ENCODE assay signal across 1 cellular context in the genomic region with DNA sequence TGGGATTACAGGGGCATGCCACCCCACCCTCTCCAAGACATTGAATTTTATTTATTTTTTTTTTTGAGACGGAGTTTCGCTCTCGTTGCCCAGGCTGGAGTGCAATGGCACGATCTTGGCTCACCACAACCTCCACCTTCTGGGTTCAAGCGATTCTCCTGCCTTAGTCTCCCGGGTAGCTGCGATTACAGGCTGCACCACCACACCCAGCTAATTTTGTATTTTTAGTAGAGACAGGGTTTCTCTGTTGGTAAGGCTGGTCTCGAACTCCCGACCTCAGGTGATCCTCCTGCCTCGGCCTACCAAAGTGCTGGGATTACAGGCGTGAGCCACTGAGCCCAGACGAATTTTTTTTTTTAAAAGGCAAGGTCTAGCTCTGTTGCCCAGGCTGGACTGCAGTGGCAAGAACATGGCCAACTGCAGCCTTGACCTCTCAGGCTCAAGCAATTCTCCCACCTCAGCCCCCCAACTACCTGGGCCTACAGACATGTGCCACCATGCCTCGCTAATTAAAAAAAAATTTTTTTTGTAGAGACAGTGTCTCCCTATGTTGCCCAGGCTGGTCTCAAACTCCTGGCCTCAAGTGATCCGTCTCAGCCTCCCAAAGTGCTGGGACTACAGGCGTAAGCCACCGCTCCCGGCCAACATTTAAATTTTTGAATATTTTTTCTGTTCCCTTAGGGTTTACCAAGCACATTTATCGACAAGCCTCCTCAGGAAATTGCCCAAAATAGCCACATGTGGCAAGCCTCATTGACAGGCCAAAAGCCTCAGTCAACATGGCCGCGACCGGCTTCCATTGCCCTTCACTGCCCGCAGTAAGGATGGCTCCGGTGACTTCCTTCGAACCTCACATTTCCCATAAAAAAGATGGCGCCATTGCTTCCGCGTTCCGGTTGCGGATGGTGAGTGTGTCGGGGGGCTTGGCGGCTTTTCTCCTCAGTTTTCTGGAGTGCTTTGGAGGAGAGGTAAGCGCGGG.
TF ChIP-seq lines count a peak whose summit lies in the region.

A gene with protein sequence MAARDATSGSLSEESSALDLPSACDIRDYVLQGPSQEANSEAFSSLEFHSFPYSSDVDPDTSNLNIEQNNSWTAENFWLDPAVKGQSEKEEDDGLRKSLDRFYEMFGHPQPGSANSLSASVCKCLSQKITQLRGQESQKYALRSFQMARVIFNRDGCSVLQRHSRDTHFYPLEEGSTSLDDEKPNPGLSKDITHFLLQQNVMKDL (plus strand): TSS at position 890 of the 979 bp plus-strand sequence. CDS start 22,465 bp downstream, outside the sequence.

TF ChIP-seq in SK-N-SH, 30 proteins besides CTCF, POLR2A, EP300 and RAD21 (continued from another document):
- TF ChIP-seq, protein P1, sequence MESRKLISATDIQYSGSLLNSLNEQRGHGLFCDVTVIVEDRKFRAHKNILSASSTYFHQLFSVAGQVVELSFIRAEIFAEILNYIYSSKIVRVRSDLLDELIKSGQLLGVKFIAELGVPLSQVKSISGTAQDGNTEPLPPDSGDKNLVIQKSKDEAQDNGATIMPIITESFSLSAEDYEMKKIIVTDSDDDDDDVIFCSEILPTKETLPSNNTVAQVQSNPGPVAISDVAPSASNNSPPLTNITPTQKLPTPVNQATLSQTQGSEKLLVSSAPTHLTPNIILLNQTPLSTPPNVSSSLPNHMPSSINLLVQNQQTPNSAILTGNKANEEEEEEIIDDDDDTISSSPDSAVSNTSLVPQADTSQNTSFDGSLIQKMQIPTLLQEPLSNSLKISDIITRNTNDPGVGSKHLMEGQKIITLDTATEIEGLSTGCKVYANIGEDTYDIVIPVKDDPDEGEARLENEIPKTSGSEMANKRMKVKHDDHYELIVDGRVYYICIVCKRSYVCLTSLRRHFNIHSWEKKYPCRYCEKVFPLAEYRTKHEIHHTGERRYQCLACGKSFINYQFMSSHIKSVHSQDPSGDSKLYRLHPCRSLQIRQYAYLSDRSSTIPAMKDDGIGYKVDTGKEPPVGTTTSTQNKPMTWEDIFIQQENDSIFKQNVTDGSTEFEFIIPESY (IDR thresholded peaks at IDR 0.05; ENCODE audit: borderline replicate concordance, low read depth): no peak
- TF ChIP-seq MXI1 (IDR thresholded peaks at IDR 0.05; ENCODE audit: low read depth, low read length) (peak; percentile 67), SIN3A (IDR thresholded peaks at IDR 0.05; ENCODE audit: borderline replicate concordance, low read depth, low read length) (peak; percentile 13; the same call in 1 of the 2 replicates), FOXM1 (IDR thresholded peaks at IDR 0.05; ENCODE audit: low read depth) (no peak), FOXJ3 (CRISPR knock-in tag; IDR thresholded peaks at IDR 0.05) (no peak), JUND (IDR thresholded peaks at IDR 0.05) (no peak), MEF2A (IDR thresholded peaks at IDR 0.05; ENCODE audit: borderline replicate concordance, low read depth) (no peak), SMC3 (IDR thresholded peaks at IDR 0.05; ENCODE audit: low read depth, low read length) (no peak), TCF12 (IDR thresholded peaks at IDR 0.05) (no peak), RCOR1 (IDR thresholded peaks at IDR 0.05; ENCODE audit: low read length) (no peak), NFIC (IDR thresholded peaks at IDR 0.05; ENCODE audit: borderline replicate concordance) (no peak)
- TF ChIP-seq, protein P2, sequence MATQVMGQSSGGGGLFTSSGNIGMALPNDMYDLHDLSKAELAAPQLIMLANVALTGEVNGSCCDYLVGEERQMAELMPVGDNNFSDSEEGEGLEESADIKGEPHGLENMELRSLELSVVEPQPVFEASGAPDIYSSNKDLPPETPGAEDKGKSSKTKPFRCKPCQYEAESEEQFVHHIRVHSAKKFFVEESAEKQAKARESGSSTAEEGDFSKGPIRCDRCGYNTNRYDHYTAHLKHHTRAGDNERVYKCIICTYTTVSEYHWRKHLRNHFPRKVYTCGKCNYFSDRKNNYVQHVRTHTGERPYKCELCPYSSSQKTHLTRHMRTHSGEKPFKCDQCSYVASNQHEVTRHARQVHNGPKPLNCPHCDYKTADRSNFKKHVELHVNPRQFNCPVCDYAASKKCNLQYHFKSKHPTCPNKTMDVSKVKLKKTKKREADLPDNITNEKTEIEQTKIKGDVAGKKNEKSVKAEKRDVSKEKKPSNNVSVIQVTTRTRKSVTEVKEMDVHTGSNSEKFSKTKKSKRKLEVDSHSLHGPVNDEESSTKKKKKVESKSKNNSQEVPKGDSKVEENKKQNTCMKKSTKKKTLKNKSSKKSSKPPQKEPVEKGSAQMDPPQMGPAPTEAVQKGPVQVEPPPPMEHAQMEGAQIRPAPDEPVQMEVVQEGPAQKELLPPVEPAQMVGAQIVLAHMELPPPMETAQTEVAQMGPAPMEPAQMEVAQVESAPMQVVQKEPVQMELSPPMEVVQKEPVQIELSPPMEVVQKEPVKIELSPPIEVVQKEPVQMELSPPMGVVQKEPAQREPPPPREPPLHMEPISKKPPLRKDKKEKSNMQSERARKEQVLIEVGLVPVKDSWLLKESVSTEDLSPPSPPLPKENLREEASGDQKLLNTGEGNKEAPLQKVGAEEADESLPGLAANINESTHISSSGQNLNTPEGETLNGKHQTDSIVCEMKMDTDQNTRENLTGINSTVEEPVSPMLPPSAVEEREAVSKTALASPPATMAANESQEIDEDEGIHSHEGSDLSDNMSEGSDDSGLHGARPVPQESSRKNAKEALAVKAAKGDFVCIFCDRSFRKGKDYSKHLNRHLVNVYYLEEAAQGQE (IDR thresholded peaks at IDR 0.05; ENCODE audit: low read depth, low read length): no peak
